In the genomic region with DNA sequence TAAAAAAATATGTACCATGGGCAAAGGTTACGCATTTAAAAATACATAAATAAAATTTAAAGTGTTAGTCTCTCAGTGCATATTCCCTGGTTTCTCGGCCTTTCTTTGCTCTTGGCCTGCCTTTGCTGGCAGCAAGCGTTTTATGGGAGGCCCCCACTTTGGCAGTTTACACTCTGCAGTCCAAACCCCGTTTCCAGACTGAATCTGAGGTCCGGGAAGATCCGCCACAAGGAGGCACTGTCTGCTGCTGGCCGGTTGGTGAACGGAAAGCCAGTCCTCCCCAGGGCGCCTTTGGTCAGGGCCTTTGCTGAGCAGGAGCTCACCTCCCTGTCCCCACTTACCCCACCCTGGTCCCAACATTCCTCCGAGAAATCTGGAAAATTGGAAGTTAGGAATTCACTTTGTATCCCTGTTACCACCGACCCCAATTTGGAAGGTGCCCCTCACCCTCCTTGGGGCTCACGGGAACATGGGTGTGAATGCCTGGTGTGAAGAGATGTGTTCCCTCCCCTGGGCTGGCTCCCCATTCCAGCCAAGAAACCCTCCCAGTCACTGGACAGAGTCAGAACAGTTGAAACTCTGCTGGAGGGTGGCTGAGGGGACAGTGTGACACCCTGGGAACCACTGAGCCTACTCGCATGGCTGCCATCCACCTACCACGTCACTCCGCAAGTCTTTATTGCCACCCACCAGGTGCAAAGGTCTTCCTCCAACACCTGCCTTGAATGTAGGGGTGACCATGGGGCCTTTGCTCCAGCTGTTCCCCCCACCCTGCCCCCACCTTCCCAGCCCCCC, we compare ENCODE assay signal across 8 cellular contexts. TPM values are rescaled to one million over a fixed set of nuclear protein-coding genes. Genes with fewer than 3 reads are reported as not detected.
DNase-seq lines count a peak whose midpoint lies in the region; ATAC-seq, FAIRE-seq and TF ChIP-seq lines count a peak whose summit lies in the region.

No MANE protein-coding gene starts in this region.

- H3K9me3 Mint-ChIP-seq in activated CD4-positive, alpha-beta memory T cell treated with anti-CD3 and anti-CD28 coated beads for 36 hours = no peaks in the 10 kb centered on the region
- H3K9me3 Mint-ChIP-seq in naive B cell = no peaks in the 10 kb centered on the region

- peak; percentile 95 for TF ChIP-seq CTCF in epithelial cell of proximal tubule (conservative IDR thresholded peaks at IDR 0.05; ENCODE audit: low read depth, low read length)

- CTCF ChIA-PET in activated CD4-positive, alpha-beta memory T cell treated with anti-CD3 and anti-CD28 coated beads for 36 hours (lab: Charles Lee) = interaction anchor here (0.7 to 1.8 kb wide), 8 partner anchors 10 to 105 kb away, joined by 3 to 6 read pairs (median 3); a partner anchor contains a TSS

- intact Hi-C loops in activated CD4-positive, alpha-beta memory T cell treated with anti-CD3 and anti-CD28 coated beads for 36 hours (cut with micrococcal nuclease) = no loop called here

- DNase-seq in ELF-1 (ENCODE audit: low read depth, low spot score) (peak; percentile 65), M059J (ENCODE audit: low read depth) (peak; percentile 27), epithelial cell of proximal tubule (ENCODE audit: low read depth) (no peak), naive B cell (no peak), urothelium cell line (ENCODE audit: low spot score) (peak; percentile 42), NCI-H1048 (lab: John Stamatoyannopoulos, UW) (no peak), DMS153 (lab: John Stamatoyannopoulos, UW) (no peak)
- peak; percentile 72 for DNase-seq in activated CD4-positive, alpha-beta memory T cell treated with anti-CD3 and anti-CD28 coated beads for 36 hours

- no peak for FAIRE-seq in urothelium cell line (lab: Jason Lieb, UNC)

- no peaks in the 10 kb centered on the region for H3K27me3 Mint-ChIP-seq in activated CD4-positive, alpha-beta memory T cell treated with anti-CD3 and anti-CD28 coated beads for 36 hours
- no peaks in the 10 kb centered on the region for H3K27me3 Mint-ChIP-seq in naive B cell

- H3K4me1 Mint-ChIP-seq in activated CD4-positive, alpha-beta memory T cell treated with anti-CD3 and anti-CD28 coated beads for 36 hours (ENCODE audit: low read depth) = peaks cover 5% of the 10 kb centered on the region
- peaks cover 7 to 24% (median 15%) of the 10 kb centered on the region in 3 donors for H3K4me1 Mint-ChIP-seq in naive B cell

- H3K36me3 Mint-ChIP-seq in activated CD4-positive, alpha-beta memory T cell treated with anti-CD3 and anti-CD28 coated beads for 36 hours = peaks cover 6% of the 10 kb centered on the region
- H3K36me3 Mint-ChIP-seq in naive B cell = no peaks in the 10 kb centered on the region

- no peak overlapping the region for H3K27ac Mint-ChIP-seq in activated CD4-positive, alpha-beta memory T cell treated with anti-CD3 and anti-CD28 coated beads for 36 hours
- H3K27ac Mint-ChIP-seq in naive B cell = peak overlapping the region in 5 of 6 donors; percentile 60 to 90 (median 76)

- POLR2A ChIA-PET in activated CD4-positive, alpha-beta memory T cell treated with anti-CD3 and anti-CD28 coated beads for 36 hours (lab: Charles Lee) = no interaction called here

- H3K4me3 Mint-ChIP-seq in activated CD4-positive, alpha-beta memory T cell treated with anti-CD3 and anti-CD28 coated beads for 36 hours = no peak overlapping the region
- no peak overlapping the region for H3K4me3 Mint-ChIP-seq in naive B cell

- ATAC-seq in naive B cell (ENCODE audit: low read depth in 2 of 2) = peak; percentile 70 to 81

- H3K4me3 ChIP-seq in epithelial cell of proximal tubule (ENCODE audit: low read depth, low read length) = no peak overlapping the region

RNA-seq across cellular contexts. Expression of a gene that starts 9.4 kb away (rescaled TPM):
- 83.7 and 138 TPM in 2 replicates for total RNA-seq in M059J (2014; rRNA removed; shearing (Covaris generic))
- 100 to 1,000 TPM; 323 to 328 TPM for total RNA-seq in activated CD4-positive, alpha-beta memory T cell treated with anti-CD3 and anti-CD28 coated beads for 36 hours
- total RNA-seq in epithelial cell of proximal tubule = 111 and 136 TPM in 2 replicates
- polyA plus RNA-seq in naive B cell (ENCODE audit: low read depth in 6 of 6) = 100 to 1,000 TPM in 4 of 6 donors, 10 to 100 TPM in 2; 68.6 to 242 (median 132) TPM

RNA-seq across cellular contexts. Expression of a gene that starts 15.3 kb away (rescaled TPM):
- total RNA-seq in M059J (2014; rRNA removed; shearing (Covaris generic)) = 11.2 and 23.3 TPM in 2 replicates
- 10 to 100 TPM; 83.3 to 85.8 TPM for total RNA-seq in activated CD4-positive, alpha-beta memory T cell treated with anti-CD3 and anti-CD28 coated beads for 36 hours
- 25.2 and 52.4 TPM in 2 replicates for total RNA-seq in epithelial cell of proximal tubule
- polyA plus RNA-seq in naive B cell (ENCODE audit: low read depth in 6 of 6) = 10 to 100 TPM; 29.8 to 65.0 (median 39.7) TPM

RNA-seq across cellular contexts. Expression of a gene that starts 22.6 kb away (rescaled TPM):
- total RNA-seq in M059J (2014; rRNA removed; shearing (Covaris generic)) = 7.0 and 18.6 TPM in 2 replicates
- 10 to 100 TPM; 31.3 to 32.2 TPM for total RNA-seq in activated CD4-positive, alpha-beta memory T cell treated with anti-CD3 and anti-CD28 coated beads for 36 hours
- 23.5 and 26.4 TPM in 2 replicates for total RNA-seq in epithelial cell of proximal tubule
- polyA plus RNA-seq in naive B cell (ENCODE audit: low read depth in 6 of 6) = 10 to 100 TPM; 12.3 to 49.5 (median 27.4) TPM

RNA-seq across cellular contexts. Expression of a gene that starts 27.9 kb away (rescaled TPM):
- 0.05 and 0.10 TPM in 2 replicates for total RNA-seq in M059J (2014; rRNA removed; shearing (Covaris generic))
- 1 to 10 TPM in 1 of 2 experiments, under 1 TPM in 1; 0.94 to 1.6 TPM for total RNA-seq in activated CD4-positive, alpha-beta memory T cell treated with anti-CD3 and anti-CD28 coated beads for 36 hours
- not detected in 2 replicates for total RNA-seq in epithelial cell of proximal tubule
- 1 to 10 TPM in 5 of 6 donors, not detected in 1; 2.1 to 4.9 (median 2.2) TPM for polyA plus RNA-seq in naive B cell (ENCODE audit: low read depth in 6 of 6)

RNA-seq across cellular contexts. Expression of a gene that starts 43.8 kb away (rescaled TPM):
- total RNA-seq in M059J (2014; rRNA removed; shearing (Covaris generic)) = 0.42 TPM in 1 of 2 replicates, not detected in the other
- total RNA-seq in activated CD4-positive, alpha-beta memory T cell treated with anti-CD3 and anti-CD28 coated beads for 36 hours = 1 to 10 TPM; 7.5 to 8.2 TPM
- not detected in 2 replicates for total RNA-seq in epithelial cell of proximal tubule
- polyA plus RNA-seq in naive B cell (ENCODE audit: low read depth in 6 of 6) = 100 to 1,000 TPM; 274 to 429 (median 285) TPM

Comparison
In these comparisons a context has a peak if more than half of its experiments do, and no peak if none do; other contexts are left out.
1. DNase-seq: peak in ELF-1 (single experiment), M059J (single experiment), activated CD4-positive, alpha-beta memory T cell treated with anti-CD3 and anti-CD28 coated beads for 36 hours (single experiment) and urothelium cell line (single experiment); none in epithelial cell of proximal tubule (single experiment), naive B cell (single experiment), NCI-H1048 (single experiment) and DMS153 (single experiment).